Comparison of ENCODE assay signal across 14 cellular contexts in the genomic region with DNA sequence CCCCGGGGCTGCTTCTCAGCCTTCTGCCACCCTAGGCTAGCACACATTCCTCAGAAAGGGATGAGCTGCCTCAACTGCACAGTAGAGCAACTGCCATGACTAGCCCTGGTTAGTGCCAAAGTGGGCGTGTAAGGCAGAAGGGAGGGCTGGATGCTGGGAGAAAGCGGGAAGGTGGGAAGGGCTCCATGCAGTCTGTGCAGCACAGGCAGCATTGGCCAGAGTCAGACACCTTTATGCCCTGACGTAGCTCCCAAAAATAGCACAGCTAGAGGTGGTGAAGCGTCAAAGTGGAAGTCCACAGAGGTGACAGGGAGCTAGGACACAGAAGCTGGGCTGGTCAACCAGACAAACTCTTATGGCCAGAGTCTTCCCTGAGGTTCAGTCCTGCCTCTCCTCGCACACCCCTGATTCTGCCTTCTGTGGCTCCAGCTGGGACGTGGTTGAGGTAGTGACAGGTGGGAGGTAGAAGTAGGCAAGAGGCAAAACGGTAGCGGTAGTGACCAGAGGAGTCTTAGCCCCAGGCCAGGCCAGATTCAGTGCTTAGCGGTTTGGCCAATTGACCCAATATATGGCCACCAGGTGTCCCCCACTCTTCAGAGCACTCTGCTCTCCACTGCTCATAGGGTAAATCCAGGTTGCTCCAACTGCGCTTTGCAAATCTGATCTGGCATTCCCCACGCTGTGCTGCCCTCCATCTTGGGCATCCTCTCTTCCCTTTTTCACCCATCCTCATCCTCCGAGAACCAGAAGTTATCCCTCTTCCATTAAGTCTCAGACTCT. TPM values are rescaled to one million over a fixed set of nuclear protein-coding genes. Genes with fewer than 3 reads are reported as not detected.
DNase-seq lines count a peak whose midpoint lies in the region; ATAC-seq, FAIRE-seq and TF ChIP-seq lines count a peak whose summit lies in the region.
"Had no signal": no experiment of that assay in that cellular context is flagged by ENCODE, and none has a peak within 500 bp of the region (broad histone marks: within the 10 kb centered on the region; RNA-seq: fewer than 3 reads in every experiment).

No MANE protein-coding gene starts in this region.

- no peak overlapping the region for H3K4me3 ChIP-seq in H1 (ENCODE audit: extremely low read depth in 1 of 4, insufficient read depth in 2 of 4, low read depth in 3 of 4, low read length in 4 of 4)
- H3K4me3 ChIP-seq in liver (ENCODE audit: low read depth in 1 of 3, low read length in 3 of 3), result no peak overlapping the region

- POLR2A ChIA-PET in H1 (lab: Charles Lee; ENCODE audit: partially characterized antibody), result no interaction called here
- POLR2A ChIA-PET in activated CD8-positive, alpha-beta T cell treated with anti-CD3 and anti-CD28 coated beads for 36 hours (lab: Charles Lee), result no interaction called here

- H3K36me3 ChIP-seq in H1 (ENCODE audit: control insufficient read depth in 2 of 4, insufficient read depth in 4 of 4, low read length in 3 of 4) (no peaks in the 10 kb centered on the region), liver (ENCODE audit: control insufficient read depth in 4 of 4, insufficient read depth in 3 of 4, low read depth in 1 of 4, low read length in 3 of 4) (no peaks in the 10 kb centered on the region)

- no peak overlapping the region for H2BK12ac ChIP-seq in H9 (ENCODE audit: insufficient read length, low read depth, low read length)
- no peak overlapping the region for H2BK12ac ChIP-seq in H1 (ENCODE audit: low read depth, low read length)

- no peak for ATAC-seq in activated CD8-positive, alpha-beta T cell treated with anti-CD3 and anti-CD28 coated beads for 36 hours
- ATAC-seq: naive thymus-derived CD8-positive, alpha-beta T cell had no signal

- H3K79me2 ChIP-seq in H9 (ENCODE audit: insufficient read depth, low read length) (no peaks in the 10 kb centered on the region), H1 (ENCODE audit: control insufficient read depth in 1 of 2, insufficient read depth in 2 of 2, low read length in 2 of 2) (no peaks in the 10 kb centered on the region)

- H4K5ac ChIP-seq in H9 (ENCODE audit: insufficient read length, low read depth, low read length) (no peak overlapping the region), H1 (ENCODE audit: insufficient read length, low read depth, low read length) (no peak overlapping the region)

- H3K79me1 ChIP-seq in H9 (ENCODE audit: insufficient read depth, low read depth, low read length, poor library complexity, severe bottlenecking) (no peaks in the 10 kb centered on the region), H1 (ENCODE audit: low read depth, low read length) (no peaks in the 10 kb centered on the region)

- H3K4me1 Mint-ChIP-seq in H9 (peaks cover 0 to 3% of the 10 kb centered on the region in 2 experiments; a peak in 1 of 4 replicates), type B pancreatic cell (ENCODE audit: unreplicated experiment) (no peaks in the 10 kb centered on the region)
- H3K4me1 Mint-ChIP-seq in activated CD8-positive, alpha-beta T cell treated with anti-CD3 and anti-CD28 coated beads for 36 hours (ENCODE audit: low read depth), result no peaks in the 10 kb centered on the region

- DNase-seq in H9 (peak; percentile 39), H1 (ENCODE audit: low read depth in 1 of 2, low spot score in 2 of 2) (no peak), type B pancreatic cell (ENCODE audit: extremely low spot score, unreplicated experiment) (no peak), GM13977 (ENCODE audit: low spot score) (no peak)
- no peak for DNase-seq in stimulated activated CD4-positive, alpha-beta T cell treated with anti-CD3 and anti-CD28 coated beads, Interleukin-2, amount 100 ng/mL, for 24 hours
- no peak for DNase-seq in activated CD8-positive, alpha-beta T cell treated with anti-CD3 and anti-CD28 coated beads for 36 hours
- DNase-seq: activated CD4-positive, alpha-beta T cell treated with anti-CD3 and anti-CD28 coated beads for 48 hours; activated T-cell treated with anti-CD3 and anti-CD28 coated beads, Interleukin-2, amount 50 U/mL, for 1 hour; effector CD8-positive, alpha-beta T cell; SIG-M5 had no signal

- H2BK20ac ChIP-seq in H9 (ENCODE audit: low read depth, low read length, poor library complexity, severe bottlenecking), result no peak overlapping the region
- no peak overlapping the region for H2BK20ac ChIP-seq in H1 (ENCODE audit: low read length)

- H2BK5ac ChIP-seq in H9 (ENCODE audit: insufficient read length, low read length), result no peak overlapping the region
- no peak overlapping the region for H2BK5ac ChIP-seq in H1 (ENCODE audit: low read depth, low read length)

- H3K9me3 Mint-ChIP-seq in H9 (peaks cover 3% of the 10 kb centered on the region in 2 experiments; a peak in 3 of 5 replicates), type B pancreatic cell (no peaks in the 10 kb centered on the region)
- no peaks in the 10 kb centered on the region for H3K9me3 Mint-ChIP-seq in activated CD8-positive, alpha-beta T cell treated with anti-CD3 and anti-CD28 coated beads for 36 hours

- H2BK15ac ChIP-seq in H9 (ENCODE audit: low read depth, low read length), result no peak overlapping the region
- no peak overlapping the region for H2BK15ac ChIP-seq in H1 (ENCODE audit: low read length)

- H2AFZ ChIP-seq in H9 (ENCODE audit: low read length) (no peak overlapping the region), H1 (ENCODE audit: low read length) (no peak overlapping the region)

- TF ChIP-seq POLR2A in H1 (IDR thresholded peaks at IDR 0.05; ENCODE audit: control extremely low read depth in 1 of 2, low read depth in 2 of 2, low read length in 2 of 2), result no peak

- no peak overlapping the region for H3K56ac ChIP-seq in H9 (ENCODE audit: insufficient read length, low read depth, low read length)
- H3K56ac ChIP-seq in H1 (replicated peaks; ENCODE audit: insufficient read length, low read depth, low read length), result no peak overlapping the region

- H3K4me2 ChIP-seq in H9 (ENCODE audit: insufficient read depth, insufficient read length, low read length), result no peak overlapping the region
- no peak overlapping the region for H3K4me2 ChIP-seq in H1 (ENCODE audit: insufficient read depth in 1 of 2, low read depth in 2 of 2, low read length in 2 of 2)

- H3K27ac Mint-ChIP-seq in H9 (no peak overlapping the region), type B pancreatic cell (no peak overlapping the region)
- no peak overlapping the region for H3K27ac Mint-ChIP-seq in activated CD8-positive, alpha-beta T cell treated with anti-CD3 and anti-CD28 coated beads for 36 hours
- H3K27ac Mint-ChIP-seq: activated naive CD8-positive, alpha-beta T cell; naive thymus-derived CD8-positive, alpha-beta T cell had no signal

- H3T11ph ChIP-seq in H9 (ENCODE audit: low read length), result no peak overlapping the region

- H3K4ac ChIP-seq in H9 (ENCODE audit: low read depth, low read length) (no peak overlapping the region), H1 (replicated peaks; ENCODE audit: insufficient read length, low read depth, low read length) (no peak overlapping the region)

- H3K9ac ChIP-seq in H9 (ENCODE audit: extremely low read depth, insufficient read length, low read length), result no peak overlapping the region
- no peak overlapping the region; a peak in 1 of 7 replicates for H3K9ac ChIP-seq in H1 (replicated peaks in 1 of 4; ENCODE audit: extremely low read depth in 1 of 4, low read depth in 3 of 4, low read length in 3 of 4)
- no peak overlapping the region for H3K9ac ChIP-seq in liver (ENCODE audit: low read depth in 1 of 2, low read length in 2 of 2)

- no peaks in the 10 kb centered on the region for H3K4me1 ChIP-seq in H9 (ENCODE audit: insufficient read depth, low read length)
- H3K4me1 ChIP-seq in H1 (replicated peaks in 1 of 4; ENCODE audit: control insufficient read depth in 3 of 4, insufficient read depth in 4 of 4, low read length in 3 of 4), result no peaks in the 10 kb centered on the region
- no peaks in the 10 kb centered on the region for H3K4me1 ChIP-seq in liver (ENCODE audit: control insufficient read depth in 4 of 4, insufficient read depth in 4 of 4, low read length in 3 of 4)

- no CpG with 5 or more reads among the region's 13 CpGs for WGBS in H9 (ENCODE audit: extremely low coverage, insufficient read length, low lambda C conversion rate)
- WGBS in H1 (ENCODE audit: extremely low coverage in 1 of 2, insufficient coverage in 1 of 2, insufficient read length in 1 of 2, insufficient replicate concordance in 2 of 2, low coverage in 1 of 2, low lambda C conversion rate in 2 of 2, missing lambda C conversion rate in 1 of 2), 2 experiments, result 91% methylated on average over 13 of the region's 13 CpGs; no CpG with 5 or more reads in 1 of the 2 experiments
- WGBS in liver, result 91% methylated on average over 13 of the region's 13 CpGs

- H4K8ac ChIP-seq in H9 (replicated peaks; ENCODE audit: insufficient read length, low read depth, low read length) (no peak overlapping the region), H1 (ENCODE audit: extremely low read depth, insufficient read depth, low read length) (no peak overlapping the region; the same call in 1 of the 2 replicates)

- H4K20me1 ChIP-seq in H9 (ENCODE audit: control insufficient read depth, insufficient read depth, insufficient read length) (no peaks in the 10 kb centered on the region), H1 (replicated peaks in 1 of 2; ENCODE audit: control insufficient read depth in 1 of 2, insufficient read depth in 2 of 2, low read length in 2 of 2) (no peaks in the 10 kb centered on the region)

- H3K27ac ChIP-seq in C4-2B, result no peak overlapping the region
- no peak overlapping the region for H3K27ac ChIP-seq in H9 (ENCODE audit: insufficient read length, low read depth, low read length)
- no peak overlapping the region for H3K27ac ChIP-seq in H1 (ENCODE audit: low read depth, low read length)
- no peak overlapping the region for H3K27ac ChIP-seq in liver (ENCODE audit: low read depth in 1 of 2, low read length in 2 of 2)

- TF ChIP-seq EP300 in H1 (IDR thresholded peaks at IDR 0.05; ENCODE audit: borderline replicate concordance in 1 of 2, low read depth in 2 of 2, low read length in 2 of 2), result no peak

- H4K91ac ChIP-seq in H9 (ENCODE audit: insufficient read length, low read depth, low read length) (no peak overlapping the region), H1 (replicated peaks; ENCODE audit: insufficient read length, low read length) (no peak overlapping the region)

- H3K23me2 ChIP-seq in H9 (ENCODE audit: insufficient read length, low read depth, low read length, poor library complexity, severe bottlenecking), result no peaks in the 10 kb centered on the region
- H3K23me2 ChIP-seq in H1 (ENCODE audit: low read depth, low read length), result no peaks in the 10 kb centered on the region

- H3K18ac ChIP-seq in H9 (ENCODE audit: insufficient read length, low read depth, low read length), result no peak overlapping the region
- H3K18ac ChIP-seq in H1 (ENCODE audit: extremely low read depth, low read length), result no peak overlapping the region

- H3K36me3 Mint-ChIP-seq in H9 (ENCODE audit: insufficient read depth in 1 of 3, low read depth in 3 of 3) (0 out of 7 replicates have a peak, but pooled peaks cover 0 to 2% (median 0%) of the 10 kb centered on the region in 3 experiments), type B pancreatic cell (no peaks in the 10 kb centered on the region)
- H3K36me3 Mint-ChIP-seq in activated CD8-positive, alpha-beta T cell treated with anti-CD3 and anti-CD28 coated beads for 36 hours (ENCODE audit: low read depth), result no peaks in the 10 kb centered on the region
- H3K36me3 Mint-ChIP-seq: activated naive CD8-positive, alpha-beta T cell had no signal

- peak; percentile 13 for FAIRE-seq in H1 (lab: Jason Lieb, UNC)

- H3K27me3 ChIP-seq in H9 (ENCODE audit: insufficient read depth, low read length) (no peaks in the 10 kb centered on the region), H1 (replicated peaks in 1 of 4; ENCODE audit: control insufficient read depth in 3 of 4, extremely low read depth in 1 of 4, insufficient read depth in 3 of 4, low read length in 3 of 4) (no peaks in the 10 kb centered on the region), liver (ENCODE audit: control insufficient read depth in 4 of 4, insufficient read depth in 4 of 4, low read length in 3 of 4) (no peaks in the 10 kb centered on the region)

- H3K23ac ChIP-seq in H9 (ENCODE audit: insufficient read length, low read depth, low read length) (no peak overlapping the region), H1 (ENCODE audit: insufficient read length) (no peak overlapping the region)

- no peak overlapping the region for H2BK120ac ChIP-seq in H9 (ENCODE audit: low read depth, low read length, poor library complexity, severe bottlenecking)
- no peak overlapping the region for H2BK120ac ChIP-seq in H1 (replicated peaks; ENCODE audit: low read depth, low read length)

- TF ChIP-seq CTCF in C4-2B (conservative IDR thresholded peaks at IDR 0.05) (peak; percentile 32), H9 (conservative IDR thresholded peaks at IDR 0.05) (peak; percentile 43; the same call in 2 of the 3 replicates), H1 (IDR thresholded peaks at IDR 0.05; ENCODE audit: control extremely low read depth in 1 of 3, insufficient read depth in 1 of 3, low read depth in 1 of 3, low read length in 3 of 3) (peak; percentile 26 to 56 (median 50)), liver (IDR thresholded peaks at IDR 0.05; ENCODE audit: low read depth, low read length, missing input control) (peak; percentile 14), type B pancreatic cell (conservative IDR thresholded peaks at IDR 0.05) (no peak), GM13977 (IDR thresholded peaks at IDR 0.05; ENCODE audit: extremely low read depth, insufficient read depth, missing control alignments) (no peak)
- TF ChIP-seq CTCF in activated CD8-positive, alpha-beta T cell treated with anti-CD3 and anti-CD28 coated beads for 36 hours (IDR thresholded peaks at IDR 0.05), result no peak

- CTCF ChIA-PET in H1 (lab: Charles Lee; ENCODE audit: partially characterized antibody), result interaction anchor here (1.0 to 2.7 kb wide), 6 partner anchors 9 to 191 kb away, joined by 3 to 10 read pairs (median 4); no protein-coding TSS in a partner anchor
- CTCF ChIA-PET in activated CD8-positive, alpha-beta T cell treated with anti-CD3 and anti-CD28 coated beads for 36 hours (lab: Charles Lee), result no interaction called here

- H2AK5ac ChIP-seq in H9 (ENCODE audit: insufficient read length, low read length), result no peak overlapping the region
- no peak overlapping the region for H2AK5ac ChIP-seq in H1 (ENCODE audit: low read depth, low read length)

- H3K9me3 ChIP-seq in H9 (ENCODE audit: control insufficient read depth, low read depth, low read length) (no peaks in the 10 kb centered on the region), H1 (ENCODE audit: insufficient read depth in 2 of 2, low read depth in 1 of 2, low read length in 1 of 2) (no peaks in the 10 kb centered on the region; a peak in 1 of 4 replicates), liver (ENCODE audit: control insufficient read depth in 4 of 4, low read length in 3 of 4) (no peaks in the 10 kb centered on the region)

- intact Hi-C loops in activated CD8-positive, alpha-beta T cell treated with anti-CD3 and anti-CD28 coated beads for 36 hours (cut with micrococcal nuclease), result no loop called here

- in situ Hi-C loops in GM13977 (cut with MboI; ENCODE audit: low pct_unique_long_range_greater_than_20kb, low sequenced_read_pairs, unreplicated experiment), result no loop called here

- TF ChIP-seq RAD21 in H1 (IDR thresholded peaks at IDR 0.05 in 1 of 2, conservative IDR thresholded peaks at IDR 0.05 in 1 of 2; ENCODE audit: low read depth in 2 of 2, low read length in 2 of 2) (peak; percentile 52 to 61), liver (IDR thresholded peaks at IDR 0.05) (peak; percentile 35 to 64)

- H3K27me3 Mint-ChIP-seq in H9 (ENCODE audit: low read depth) (peaks cover 4% of the 10 kb centered on the region; the same call in 1 of the 2 replicates), type B pancreatic cell (peaks cover 9% of the 10 kb centered on the region)
- no peaks in the 10 kb centered on the region for H3K27me3 Mint-ChIP-seq in activated CD8-positive, alpha-beta T cell treated with anti-CD3 and anti-CD28 coated beads for 36 hours
- H3K27me3 Mint-ChIP-seq: activated naive CD8-positive, alpha-beta T cell had no signal

- H3K4me3 Mint-ChIP-seq in H9 (no peak overlapping the region), type B pancreatic cell (no peak overlapping the region)
- no peak overlapping the region for H3K4me3 Mint-ChIP-seq in activated CD8-positive, alpha-beta T cell treated with anti-CD3 and anti-CD28 coated beads for 36 hours
- H3K4me3 Mint-ChIP-seq: activated naive CD8-positive, alpha-beta T cell; naive thymus-derived CD8-positive, alpha-beta T cell had no signal

- H3K14ac ChIP-seq in H9 (ENCODE audit: insufficient read depth, low read length) (no peak overlapping the region; the same call in 1 of the 2 replicates), H1 (ENCODE audit: insufficient read length) (no peak overlapping the region)

RNA-seq across cellular contexts. Expression of a gene that starts 45.6 kb away (rescaled TPM):
- total RNA-seq in H9 (2021) (38.0 and 38.3 TPM in 2 replicates), liver (1 to 10 TPM; 6.6 to 8.6 TPM), type B pancreatic cell (ENCODE audit: low replicate concordance) (13.2 and 18.1 TPM in 2 replicates)
- total RNA-seq in H1 (2021; fragmentation: NEBNext Ultra II Directional; extraction: Animal tissue kit (Norgen Biotek cat#: 25700)), result 24.7 and 25.4 TPM in 2 replicates
- polyA plus RNA-seq in H1 (2011; rRNA removed) (5.4 and 7.5 TPM in 2 replicates), liver (1 to 10 TPM; 2.3 to 2.7 TPM)
- polyA plus RNA-seq in H1 (2011; cell fraction: cytosol; rRNA removed), result 9.9 TPM
- 5.2 TPM for polyA plus RNA-seq in H1 (2011; cell fraction: nucleus; rRNA removed)
- polyA plus RNA-seq in H1 (2012, experiment 1 of 2), result 11.0 to 15.2 TPM (median 12.3 TPM) in 4 replicates
- 2.0 TPM for polyA plus RNA-seq in H1 (2012, experiment 2 of 2)
- 14.9 TPM for polyA plus RNA-seq in H1 (2013, experiment 1 of 2)
- polyA plus RNA-seq in H1 (2013, experiment 2 of 2), result 14.6 TPM
- polyA minus RNA-seq in H1 (2011; rRNA and poly(A)+ RNA removed), result 12.3 and 17.1 TPM in 2 replicates
- polyA minus RNA-seq in H1 (2011; cell fraction: cytosol; rRNA and poly(A)+ RNA removed), result 13.5 TPM
- 16.8 TPM for polyA minus RNA-seq in H1 (2011; cell fraction: nucleus; rRNA and poly(A)+ RNA removed)
- total RNA-seq in activated CD8-positive, alpha-beta T cell treated with anti-CD3 and anti-CD28 coated beads for 36 hours, result 10 to 100 TPM; 15.3 to 15.9 TPM

Comparison
In these comparisons a context has a peak if more than half of its experiments do, and no peak if none do; other contexts are left out.
1. CTCF ChIP-seq: peak in C4-2B (single experiment), H9 (single experiment), H1 (3 of 3) and liver (single experiment); none in type B pancreatic cell (single experiment), GM13977 (single experiment) and activated CD8-positive, alpha-beta T cell treated with anti-CD3 and anti-CD28 coated beads for 36 hours (single experiment).